ENCODE assay signal across 14 cellular contexts in genomic region chr9:89386797-89387196, GRCh38.
DNase-seq lines count a peak whose midpoint lies in the region; ATAC-seq, FAIRE-seq and TF ChIP-seq lines count a peak whose summit lies in the region.
"Had no signal": no experiment of that assay in that cellular context is flagged by ENCODE, and none has a peak within 500 bp of the region (broad histone marks: within the 10 kb centered on the region; RNA-seq: fewer than 3 reads in every experiment).

No MANE protein-coding gene starts in this region.

- H3K9me3 ChIP-seq in liver (ENCODE audit: control insufficient read depth in 4 of 4, low read length in 3 of 4) (no peaks in the 10 kb centered on the region), HepG2 (ENCODE audit: low read length) (no peaks in the 10 kb centered on the region), vagina (no peaks in the 10 kb centered on the region)
- no peaks in the 10 kb centered on the region for H3K9me3 ChIP-seq in naive thymus-derived CD4-positive, alpha-beta T cell (ENCODE audit: control insufficient read depth in 2 of 3, low read length in 3 of 3)

- DNase-seq in HepG2 (ENCODE audit: low spot score) (no peak), bronchial epithelial cell (ENCODE audit: low read depth) (peak; percentile 40), vagina (ENCODE audit: extremely low spot score in 2 of 2) (no peak), GM13976 (ENCODE audit: low spot score) (no peak), osteocyte (ENCODE audit: extremely low spot score, unreplicated experiment) (no peak)
- DNase-seq in naive thymus-derived CD4-positive, alpha-beta T cell, result no peak
- DNase-seq in activated CD4-positive, alpha-beta T cell treated with anti-CD3 and anti-CD28 coated beads, Interleukin-2, amount 50 U/mL, for 1 hour, result no peak
- DNase-seq: activated naive CD8-positive, alpha-beta T cell treated with anti-CD3 and anti-CD28 coated beads, Interleukin-2, amount 10 ng/mL, durations not matched to agents 7 days and 5 days; Calu3; RPMI8226; WERI-Rb-1 had no signal

- FAIRE-seq in HepG2 (lab: Jason Lieb, UNC) (no peak), bronchial epithelial cell (lab: Jason Lieb, UNC) (no peak)
- FAIRE-seq: GM19239 had no signal

- peak overlapping the region in 4 of 9 donors; percentile 26 to 61 (median 52) for H3K27ac Mint-ChIP-seq in naive thymus-derived CD4-positive, alpha-beta T cell
- no peak overlapping the region for H3K27ac Mint-ChIP-seq in osteocyte (ENCODE audit: unreplicated experiment)
- H3K27ac Mint-ChIP-seq: activated naive CD8-positive, alpha-beta T cell treated with anti-CD3 and anti-CD28 coated beads, Interleukin-2, amount 10 ng/mL, durations not matched to agents 7 days and 5 days had no signal

- H3K4me3 ChIP-seq in liver (ENCODE audit: low read depth in 1 of 3, low read length in 3 of 3), result no peak overlapping the region
- no peak overlapping the region for H3K4me3 ChIP-seq in HepG2 (replicated peaks in 1 of 3; ENCODE audit: insufficient read depth in 1 of 3, low read depth in 2 of 3, low read length in 3 of 3)
- H3K4me3 ChIP-seq in bronchial epithelial cell (ENCODE audit: low read depth, low read length), result no peak overlapping the region
- H3K4me3 ChIP-seq in naive thymus-derived CD4-positive, alpha-beta T cell (ENCODE audit: low read length), result no peak overlapping the region
- H3K4me3 ChIP-seq in vagina, result no peak overlapping the region

- no peak overlapping the region for H2AFZ ChIP-seq in HepG2 (ENCODE audit: low read length)
- H2AFZ ChIP-seq: parathyroid adenoma had no signal

- BruUV-seq in HepG2 (replicated peaks; lab: Mats Ljungman, UMichigan), result no TSS peak

- H3K79me2 ChIP-seq in HepG2 (ENCODE audit: insufficient read depth, low read length), result no peaks in the 10 kb centered on the region
- H3K79me2 ChIP-seq: parathyroid adenoma had no signal

- no peak overlapping the region for H3K9ac ChIP-seq in liver (ENCODE audit: low read depth in 1 of 2, low read length in 2 of 2)
- H3K9ac ChIP-seq in HepG2 (ENCODE audit: insufficient read depth, low read depth, low read length), result no peak overlapping the region
- H3K9ac ChIP-seq: parathyroid adenoma had no signal

- peaks cover 20 to 47% (median 27%) of the 10 kb centered on the region in 7 donors for H3K4me1 Mint-ChIP-seq in naive thymus-derived CD4-positive, alpha-beta T cell
- H3K4me1 Mint-ChIP-seq in osteocyte (ENCODE audit: unreplicated experiment), result no peaks in the 10 kb centered on the region

- TF ChIP-seq EP300 in HepG2 (IDR thresholded peaks at IDR 0.05; ENCODE audit: low read depth in 2 of 2, low read length in 2 of 2) (no peak), HepG2 (CRISPR knock-in tag; IDR thresholded peaks at IDR 0.05; ENCODE audit: borderline replicate concordance) (no peak)

- peaks cover 12 to 56% (median 25%) of the 10 kb centered on the region in 5 donors for H3K36me3 Mint-ChIP-seq in naive thymus-derived CD4-positive, alpha-beta T cell
- peaks cover 5% of the 10 kb centered on the region for H3K36me3 Mint-ChIP-seq in osteocyte (ENCODE audit: unreplicated experiment)

- intact Hi-C loops in HepG2 (cut with micrococcal nuclease; ENCODE audit: unreplicated experiment), result no loop called here
- intact Hi-C loops in naive thymus-derived CD4-positive, alpha-beta T cell (cut with micrococcal nuclease), result no loop called here
- intact Hi-C loops in vagina (cut with DNase I), result no loop called here

- H4K20me1 ChIP-seq in HepG2 (ENCODE audit: insufficient read depth, low read length), result no peaks in the 10 kb centered on the region

- 29% methylated on average over 11 of the region's 11 CpGs for WGBS in liver
- WGBS in HepG2 (ENCODE audit: low lambda C conversion rate), result 65% methylated on average over 4 of the region's 11 CpGs

- H3K27ac ChIP-seq in liver (ENCODE audit: low read depth in 1 of 2, low read length in 2 of 2), result peak overlapping the region; percentile 91 to 94
- H3K27ac ChIP-seq in HepG2 (ENCODE audit: extremely low read length, insufficient read depth, low read length), result no peak overlapping the region
- peak overlapping the region; percentile 11 for H3K27ac ChIP-seq in naive thymus-derived CD4-positive, alpha-beta T cell (ENCODE audit: low read depth, low read length)
- peak overlapping the region; percentile 75 for H3K27ac ChIP-seq in vagina
- H3K27ac ChIP-seq: parathyroid adenoma, WERI-Rb-1 had no signal

- TF ChIP-seq POLR2A in HepG2 (IDR thresholded peaks at IDR 0.05; ENCODE audit: insufficient read depth in 1 of 2, low read depth in 2 of 2, low read length in 2 of 2) (no peak), vagina (IDR thresholded peaks at IDR 0.05) (no peak)

- H3K4me1 ChIP-seq in liver (ENCODE audit: control insufficient read depth in 4 of 4, insufficient read depth in 4 of 4, low read length in 3 of 4), result peaks cover 19 to 51% (median 42%) of the 10 kb centered on the region in 4 donors
- peaks cover 34% of the 10 kb centered on the region for H3K4me1 ChIP-seq in HepG2 (ENCODE audit: insufficient read depth, low read length)
- H3K4me1 ChIP-seq in naive thymus-derived CD4-positive, alpha-beta T cell (ENCODE audit: control insufficient read depth in 2 of 2, insufficient read depth in 2 of 2, low read length in 2 of 2), result no peaks in the 10 kb centered on the region
- H3K4me1 ChIP-seq in vagina, result peaks cover 31% of the 10 kb centered on the region
- H3K4me1 ChIP-seq: parathyroid adenoma had no signal

- TF ChIP-seq RAD21 in liver (IDR thresholded peaks at IDR 0.05), result peak; percentile 25 to 51
- TF ChIP-seq RAD21 in HepG2 (CRISPR knock-in tag; IDR thresholded peaks at IDR 0.05), result no peak

- H3K27me3 ChIP-seq in liver (ENCODE audit: control insufficient read depth in 4 of 4, insufficient read depth in 4 of 4, low read length in 3 of 4), result no peaks in the 10 kb centered on the region
- H3K27me3 ChIP-seq in HepG2 (ENCODE audit: control insufficient read depth in 1 of 2, insufficient read depth in 2 of 2, low read length in 2 of 2), result peaks cover 0 to 1% of the 10 kb centered on the region in 2 experiments; a peak in 2 of 5 replicates
- no peaks in the 10 kb centered on the region for H3K27me3 ChIP-seq in bronchial epithelial cell (ENCODE audit: control insufficient read depth, insufficient read depth, low read length)
- no peaks in the 10 kb centered on the region for H3K27me3 ChIP-seq in naive thymus-derived CD4-positive, alpha-beta T cell (ENCODE audit: control insufficient read depth in 2 of 2, insufficient read depth in 2 of 2, low read length in 2 of 2)
- no peaks in the 10 kb centered on the region for H3K27me3 ChIP-seq in vagina

- in situ Hi-C loops in HepG2 (cut with HindIII; ENCODE audit: extremely low pct_ligation_motif_present, low pct_unique_long_range_greater_than_20kb), result no loop called here
- in situ Hi-C loops in GM13976 (cut with MboI; ENCODE audit: low sequenced_read_pairs, unreplicated experiment), result no loop called here

- POLR2A ChIA-PET in HepG2 (lab: Yijun Ruan, JAX), result no interaction called here
- POLR2A ChIA-PET in naive thymus-derived CD4-positive, alpha-beta T cell (lab: Charles Lee), result no interaction called here

- H3K4me2 ChIP-seq in HepG2 (ENCODE audit: low read depth, low read length), result no peak overlapping the region

- H3K9me3 Mint-ChIP-seq in naive thymus-derived CD4-positive, alpha-beta T cell, result peaks cover 0 to 5% (median 0%) of the 10 kb centered on the region in 11 donors
- no peaks in the 10 kb centered on the region for H3K9me3 Mint-ChIP-seq in osteocyte (ENCODE audit: unreplicated experiment)
- H3K9me3 Mint-ChIP-seq: activated naive CD8-positive, alpha-beta T cell treated with anti-CD3 and anti-CD28 coated beads, Interleukin-2, amount 10 ng/mL, durations not matched to agents 7 days and 5 days had no signal

- TF ChIP-seq CTCF in liver (IDR thresholded peaks at IDR 0.05; ENCODE audit: low read depth, low read length, missing input control), result no peak
- TF ChIP-seq CTCF in HepG2 (CRISPR knock-in tag; IDR thresholded peaks at IDR 0.05), result no peak
- no peak for TF ChIP-seq CTCF in bronchial epithelial cell (IDR thresholded peaks at IDR 0.05; ENCODE audit: insufficient read depth, low read length, severe bottlenecking)
- TF ChIP-seq CTCF in vagina (IDR thresholded peaks at IDR 0.05), result no peak
- no peak for TF ChIP-seq CTCF in GM13976 (IDR thresholded peaks at IDR 0.05; ENCODE audit: borderline replicate concordance, control extremely low read depth, extremely low read depth, insufficient read depth, missing control alignments)
- TF ChIP-seq CTCF in osteocyte (IDR thresholded peaks at IDR 0.05), result no peak

- CTCF ChIA-PET in HepG2 (lab: Yijun Ruan, JAX; ENCODE audit: low intra/inter-chr PET ratio, low total read pairs), result no interaction called here
- CTCF ChIA-PET in naive thymus-derived CD4-positive, alpha-beta T cell (lab: Charles Lee), result no interaction called here

- H3K36me3 ChIP-seq in liver (ENCODE audit: control insufficient read depth in 4 of 4, insufficient read depth in 3 of 4, low read depth in 1 of 4, low read length in 3 of 4) (no peaks in the 10 kb centered on the region), HepG2 (replicated peaks in 1 of 2; ENCODE audit: control insufficient read depth in 1 of 2, insufficient read depth in 2 of 2, low read length in 2 of 2) (no peaks in the 10 kb centered on the region), bronchial epithelial cell (ENCODE audit: control insufficient read depth, insufficient read depth, low read length) (no peaks in the 10 kb centered on the region), vagina (peaks cover 0 to 30% of the 10 kb centered on the region in 2 donors)
- peaks cover 72 to 99% (median 82%) of the 10 kb centered on the region in 3 experiments for H3K36me3 ChIP-seq in naive thymus-derived CD4-positive, alpha-beta T cell (ENCODE audit: control insufficient read depth in 2 of 3, insufficient read depth in 3 of 3, low read length in 3 of 3)

- no peak overlapping the region for H3K4me3 Mint-ChIP-seq in naive thymus-derived CD4-positive, alpha-beta T cell
- no peak overlapping the region for H3K4me3 Mint-ChIP-seq in osteocyte (ENCODE audit: unreplicated experiment)
- H3K4me3 Mint-ChIP-seq: activated naive CD8-positive, alpha-beta T cell treated with anti-CD3 and anti-CD28 coated beads, Interleukin-2, amount 10 ng/mL, durations not matched to agents 7 days and 5 days had no signal

- no peak for ATAC-seq in HepG2
- ATAC-seq in naive thymus-derived CD4-positive, alpha-beta T cell, result no peak

- H3K27me3 Mint-ChIP-seq in naive thymus-derived CD4-positive, alpha-beta T cell, result no peaks in the 10 kb centered on the region
- H3K27me3 Mint-ChIP-seq in osteocyte (ENCODE audit: unreplicated experiment), result no peaks in the 10 kb centered on the region
- H3K27me3 Mint-ChIP-seq: activated naive CD8-positive, alpha-beta T cell treated with anti-CD3 and anti-CD28 coated beads, Interleukin-2, amount 10 ng/mL, durations not matched to agents 7 days and 5 days had no signal

TF ChIP-seq in liver, 16 proteins besides CTCF, POLR2A, EP300 and RAD21 (continues in another document):
- TF ChIP-seq FOXA1 (IDR thresholded peaks at IDR 0.05) (no peak), TAF1 (conservative IDR thresholded peaks at IDR 0.05) (no peak), JUND (IDR thresholded peaks at IDR 0.05) (peak; percentile 24 to 53)

TF ChIP-seq in HepG2, 621 proteins besides CTCF, POLR2A, EP300 and RAD21 (continues in another document):
- TF ChIP-seq SOX6 (IDR thresholded peaks at IDR 0.05), result no peak
- no peak for TF ChIP-seq SOX6 (CRISPR knock-in tag; IDR thresholded peaks at IDR 0.05)
- no peak for TF ChIP-seq NFYC (CRISPR knock-in tag; IDR thresholded peaks at IDR 0.05)
- TF ChIP-seq ZFP36 (IDR thresholded peaks at IDR 0.05; ENCODE audit: borderline replicate concordance, low read depth, low read length, partially characterized antibody), result no peak
